Comparison of ENCODE assay signal across 14 cellular contexts in the genomic region with DNA sequence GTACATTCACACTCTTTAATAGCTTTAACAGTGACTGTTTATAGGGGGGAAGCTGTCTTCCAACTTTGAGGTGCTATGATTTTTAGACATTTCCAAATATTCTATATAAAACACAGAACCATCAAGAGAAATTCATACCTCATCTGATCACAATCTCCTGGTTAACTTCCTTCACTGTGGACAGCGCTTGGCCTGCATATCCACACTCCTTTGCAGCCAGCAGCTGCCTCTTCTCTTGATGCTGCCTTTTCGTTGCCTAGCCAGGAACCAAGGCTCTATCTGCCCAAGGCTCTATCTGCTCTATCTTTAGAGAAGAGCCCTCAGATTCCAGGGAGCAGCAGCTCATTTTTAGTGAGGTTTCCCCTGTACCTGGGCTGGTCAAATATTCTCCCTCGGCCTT.
DNase-seq lines count a peak whose midpoint lies in the region; ATAC-seq, FAIRE-seq and TF ChIP-seq lines count a peak whose summit lies in the region.
"Had no signal": no experiment of that assay in that cellular context is flagged by ENCODE, and none has a peak within 500 bp of the region (broad histone marks: within the 10 kb centered on the region; RNA-seq: fewer than 3 reads in every experiment).

No MANE protein-coding gene starts in this region.

- H3K4me3 ChIP-seq in NB4 (ENCODE audit: low read depth, low read length) (peak overlapping the region; percentile 3), SU-DHL-6 (ENCODE audit: insufficient read depth, low read length, poor library complexity, severe bottlenecking) (no peak overlapping the region), heart right ventricle (no peak overlapping the region), dorsolateral prefrontal cortex (no peak overlapping the region)

- H3K9me3 ChIP-seq in SU-DHL-6 (ENCODE audit: insufficient read depth, low read length) (no peaks in the 10 kb centered on the region), heart right ventricle (no peaks in the 10 kb centered on the region)

- ATAC-seq in heart right ventricle (no peak), GM18870 (IDR thresholded peaks at IDR 0.05; ENCODE audit: unreplicated experiment) (no peak)

- peak overlapping the region; percentile 8 for H3K4me2 ChIP-seq in SU-DHL-6 (ENCODE audit: low read depth, low read length, poor library complexity, severe bottlenecking)

- no peaks in the 10 kb centered on the region for H3K27me3 ChIP-seq in SU-DHL-6 (ENCODE audit: low read length)
- H3K27me3 ChIP-seq in heart right ventricle, result no peaks in the 10 kb centered on the region
- peaks cover 0 to 3% (median 0%) of the 10 kb centered on the region in 45 donors for H3K27me3 ChIP-seq in dorsolateral prefrontal cortex

- H3K36me3 ChIP-seq in SU-DHL-6 (ENCODE audit: low read length), result no peaks in the 10 kb centered on the region
- no peaks in the 10 kb centered on the region for H3K36me3 ChIP-seq in heart right ventricle

- DNase-seq in GM18507 (ENCODE audit: extremely low spot score, insufficient read length, low read depth) (no peak), NB4 (ENCODE audit: low read depth) (no peak), NCI-H1436 treated with DMSO at 0.1 percent for 48 hours (lab: John Stamatoyannopoulos, UW) (no peak), heart right ventricle (no peak), dorsolateral prefrontal cortex (no peak)
- DNase-seq: DMS 273 treated with DMSO at 0.1 percent for 48 hours, H7, MV-4-11, NCI-H1417 treated with DMSO at 0.1 percent for 48 hours, NCI-H2029 treated with DMSO at 0.1 percent for 48 hours, NCI-H510A, SIG-M5 had no signal

- peaks cover 5% of the 10 kb centered on the region; the same call in 1 of the 2 replicates for H3K79me2 ChIP-seq in SU-DHL-6 (ENCODE audit: insufficient read depth, low read length)

- peak overlapping the region; percentile 1; the same call in 1 of the 2 replicates for H3K9ac ChIP-seq in SU-DHL-6 (ENCODE audit: low read length)

- no peak overlapping the region for H2AFZ ChIP-seq in SU-DHL-6 (ENCODE audit: low read depth, low read length, severe bottlenecking)

- no peaks in the 10 kb centered on the region for H3K9me2 ChIP-seq in SU-DHL-6 (replicated peaks; ENCODE audit: insufficient read depth, low read length)

- H3K4me1 ChIP-seq in heart right ventricle, result peaks cover 0 to 62% (median 7%) of the 10 kb centered on the region in 9 donors

- peak overlapping the region; percentile 99 for H3K27ac ChIP-seq in SU-DHL-6 (ENCODE audit: low read depth, low read length)
- H3K27ac ChIP-seq in heart right ventricle, result no peak overlapping the region
- no peak overlapping the region for H3K27ac ChIP-seq in dorsolateral prefrontal cortex

- intact Hi-C loops in heart right ventricle (cut with DNase I), result loop anchor here in 7 of 10 donors (2.0 to 10.0 kb wide), 5 partner anchors 253 to 269 kb away; partner anchors contain the start of genes KLLN (in 2 of the 7) and PTEN (in 2 of the 7)
- intact Hi-C loops in dorsolateral prefrontal cortex (cut with DNase I), result no loop called here

- 87 to 88% methylated on average over 3 of the region's 3 CpGs for WGBS in heart right ventricle, 2 donors

- peak; percentile 12 for FAIRE-seq in GM18507 (lab: Jason Lieb, UNC)

- no peaks in the 10 kb centered on the region for H4K20me1 ChIP-seq in SU-DHL-6 (ENCODE audit: low read depth, low read length)

- TF ChIP-seq POLR2A in NB4 (IDR thresholded peaks at IDR 0.05; ENCODE audit: extremely low read depth, insufficient read length), result no peak

- TF ChIP-seq CTCF in NB4 (IDR thresholded peaks at IDR 0.05; ENCODE audit: low read depth, low read length) (no peak), SU-DHL-6 (IDR thresholded peaks at IDR 0.05; ENCODE audit: insufficient read depth, low read length, poor library complexity, severe bottlenecking) (no peak), heart right ventricle (IDR thresholded peaks at IDR 0.05) (no peak), dorsolateral prefrontal cortex (IDR thresholded peaks at IDR 0.05 in 54 of 56, conservative IDR thresholded peaks at IDR 0.05 in 2 of 56; ENCODE audit: low read depth in 1 of 56, partially characterized antibody in 56 of 56) (no peak)

- H3F3A ChIP-seq in SU-DHL-6 (ENCODE audit: insufficient read depth), result peaks cover 67% of the 10 kb centered on the region

Comparison
In these comparisons a context has a peak if more than half of its experiments do, and no peak if none do; other contexts are left out.
1. intact Hi-C loops: an anchor here in heart right ventricle (2.0 to 10.0 kb wide); none called in dorsolateral prefrontal cortex.